ENCODE assay signal across 23 cellular contexts in genomic region chr18:7512990-7513389, GRCh38.
"Had no signal": no experiment of that assay in that cellular context is flagged by ENCODE, and none has a peak within 500 bp of the region (broad histone marks: within the 10 kb centered on the region; RNA-seq: fewer than 3 reads in every experiment).

No MANE protein-coding gene starts in this region.

- H3K4me1 ChIP-seq: testis, transverse colon, upper lobe of right lung had no signal

- H3K36me3 ChIP-seq: ovary, stomach, thyroid gland, transverse colon, upper lobe of right lung had no signal

- H3K27me3 Mint-ChIP-seq: naive B cell; progenitor cell of endocrine pancreas; stimulated activated naive B cell treated with anti-CD40 and anti-IgM and Interleukin-4, amounts not matched to agents 10 μg/mL and 1 μg/mL and 100 μg/mL, for 72 hours had no signal

- H3K79me2 ChIP-seq: hepatocyte had no signal

- DNase-seq: islet precursor cell; mesendoderm; naive B cell; natural killer cell; ovary; right cardiac atrium; stimulated activated CD4-positive, alpha-beta T cell treated with anti-CD3 and anti-CD28 coated beads, Interleukin-12 subunit alpha, Interleukin-12 subunit beta, amount 100 ng/mL, for 4 hours; stimulated activated CD4-positive, alpha-beta T cell treated with anti-CD3 and anti-CD28 coated beads, Interleukin-15, amount 100 ng/mL, for 24 hours; stimulated activated CD4-positive, alpha-beta T cell treated with anti-CD3 and anti-CD28 coated beads, Interleukin-2, amount 100 ng/mL, for 24 hours; stimulated activated CD4-positive, alpha-beta T cell treated with anti-CD3 and anti-CD28 coated beads, Interleukin-4, amount 100 ng/mL, for 1 hour; stimulated activated naive B cell treated with anti-CD40 and anti-IgM and Interleukin-4, amounts not matched to agents 10 μg/mL and 1 μg/mL and 100 μg/mL, for 72 hours; stimulated activated naive CD8-positive, alpha-beta T cell treated with anti-CD3 and anti-CD28 coated beads, Interleukin-15, Interleukin-2, amounts not matched to agents 100 U/mL and 50 U/mL, for 24 hours; stomach; testis; thyroid gland; transverse colon; upper lobe of right lung had no signal

- H3K36me3 Mint-ChIP-seq: mesothelial cell of epicardium; naive B cell; natural killer cell; stimulated activated naive B cell treated with anti-CD40 and anti-IgM and Interleukin-4, amounts not matched to agents 10 μg/mL and 1 μg/mL and 100 μg/mL, for 72 hours had no signal

- H3K27ac Mint-ChIP-seq: mesothelial cell of epicardium; naive B cell; natural killer cell; progenitor cell of endocrine pancreas; stimulated activated naive B cell treated with anti-CD40 and anti-IgM and Interleukin-4, amounts not matched to agents 10 μg/mL and 1 μg/mL and 100 μg/mL, for 72 hours had no signal

- H3K27ac ChIP-seq: hepatocyte, ovary, skin epidermis, testis, thyroid gland, transverse colon, upper lobe of right lung had no signal

- H3K4me3 Mint-ChIP-seq: mesothelial cell of epicardium; naive B cell; natural killer cell; stimulated activated naive B cell treated with anti-CD40 and anti-IgM and Interleukin-4, amounts not matched to agents 10 μg/mL and 1 μg/mL and 100 μg/mL, for 72 hours had no signal

- H3K9me3 ChIP-seq: ovary, stomach, testis, thyroid gland, transverse colon, upper lobe of right lung had no signal

- H3K4me3 ChIP-seq: hepatocyte, lung, ovary, skin epidermis, stomach, testis, thyroid gland, transverse colon, upper lobe of right lung had no signal

- H3K4me1 Mint-ChIP-seq: naive B cell; natural killer cell; stimulated activated naive B cell treated with anti-CD40 and anti-IgM and Interleukin-4, amounts not matched to agents 10 μg/mL and 1 μg/mL and 100 μg/mL, for 72 hours had no signal

- H2AFZ ChIP-seq: hepatocyte had no signal

- H3K9me3 Mint-ChIP-seq: mesothelial cell of epicardium had no signal

- H3K4me2 ChIP-seq: hepatocyte had no signal

- ATAC-seq: natural killer cell; sciatic nerve; stimulated activated naive B cell treated with anti-CD40 and anti-IgM and Interleukin-4, amounts not matched to agents 10 μg/mL and 1 μg/mL and 100 μg/mL, for 72 hours; stimulated activated naive CD8-positive, alpha-beta T cell treated with anti-CD3 and anti-CD28 coated beads, Interleukin-15, Interleukin-2, amounts not matched to agents 100 U/mL and 50 U/mL, for 24 hours; upper lobe of right lung had no signal

- H3K27me3 ChIP-seq: hepatocyte, ovary, stomach, testis, thyroid gland, transverse colon, upper lobe of right lung had no signal
